Comparison of ENCODE assay signal across 24 cellular contexts in genomic region chr2:184680825-184681224, GRCh38.
DNase-seq lines count a peak whose midpoint lies in the region; ATAC-seq, FAIRE-seq and TF ChIP-seq lines count a peak whose summit lies in the region.
"Had no signal": no experiment of that assay in that cellular context is flagged by ENCODE, and none has a peak within 500 bp of the region (broad histone marks: within the 10 kb centered on the region; RNA-seq: fewer than 3 reads in every experiment).

No MANE protein-coding gene starts in this region.

- DNase-seq in stimulated activated naive CD8-positive, alpha-beta T cell treated with anti-CD3 and anti-CD28 coated beads, Interleukin-15, amount 100 ng/mL, for 72 hours, result no peak
- no peak for DNase-seq in stimulated activated naive CD8-positive, alpha-beta T cell treated with anti-CD3 and anti-CD28 coated beads, Interleukin-15, Interleukin-2, amounts not matched to agents 100 U/mL and 50 U/mL, for 24 hours
- DNase-seq in mesenteric fat pad (ENCODE audit: low spot score) (peak; percentile 71), upper lobe of right lung (no peak), D721Med (ENCODE audit: insufficient read length, low spot score) (no peak), prostate gland (ENCODE audit: low spot score) (no peak)
- DNase-seq in stimulated activated effector memory CD8-positive, alpha-beta T cell treated with anti-CD3 and anti-CD28 coated beads, Interleukin-12 subunit alpha, Interleukin-12 subunit beta, amount 100 ng/mL, for 72 hours (ENCODE audit: low spot score in 2 of 2), result no peak
- DNase-seq: 8988T, ACHN, AML-193, C1 segment of cervical spinal cord, Caco-2, DMS 273 treated with DMSO at 0.1 percent for 48 hours, DMS79, EL, GDM1, H9 had no signal

- FAIRE-seq in D721Med (lab: Jason Lieb, UNC), result no peak
- FAIRE-seq: A549, GM12878, GM19239 had no signal

- H3K27ac ChIP-seq in upper lobe of right lung (no peak overlapping the region), prostate gland (no peak overlapping the region)
- H3K27ac ChIP-seq: A549 had no signal

- H3K4me3 ChIP-seq in upper lobe of right lung (no peak overlapping the region), prostate gland (no peak overlapping the region)
- H3K4me3 ChIP-seq: A549, GM12878, GM23338 had no signal

- no peak overlapping the region for H3K4me3 Mint-ChIP-seq in stimulated activated naive CD8-positive, alpha-beta T cell treated with anti-CD3 and anti-CD28 coated beads, Interleukin-15, amount 100 ng/mL, for 72 hours
- no peak overlapping the region for H3K4me3 Mint-ChIP-seq in stimulated activated effector memory CD8-positive, alpha-beta T cell treated with anti-CD3 and anti-CD28 coated beads, Interleukin-12 subunit alpha, Interleukin-12 subunit beta, amount 100 ng/mL, for 72 hours
- H3K4me3 Mint-ChIP-seq: CD4-positive, alpha-beta memory T cell; GM23338; H9 had no signal

- H3K27me3 Mint-ChIP-seq in stimulated activated naive CD8-positive, alpha-beta T cell treated with anti-CD3 and anti-CD28 coated beads, Interleukin-15, amount 100 ng/mL, for 72 hours, result no peaks in the 10 kb centered on the region
- H3K27me3 Mint-ChIP-seq: CD4-positive, alpha-beta memory T cell had no signal

- H3K4me1 ChIP-seq in upper lobe of right lung, result no peaks in the 10 kb centered on the region
- no peaks in the 10 kb centered on the region for H3K4me1 ChIP-seq in prostate gland (replicated peaks)
- H3K4me1 ChIP-seq: A549, Caco-2 had no signal

- H3K9me3 ChIP-seq in upper lobe of right lung (no peaks in the 10 kb centered on the region), prostate gland (no peaks in the 10 kb centered on the region)
- H3K9me3 ChIP-seq: A549, Caco-2 had no signal

- intact Hi-C loops in upper lobe of right lung (cut with DNase I), result no loop called here
- intact Hi-C loops in prostate gland (cut with DNase I), result no loop called here

- H3K4me1 Mint-ChIP-seq in stimulated activated naive CD8-positive, alpha-beta T cell treated with anti-CD3 and anti-CD28 coated beads, Interleukin-15, amount 100 ng/mL, for 72 hours, result no peaks in the 10 kb centered on the region
- H3K4me1 Mint-ChIP-seq in stimulated activated effector memory CD8-positive, alpha-beta T cell treated with anti-CD3 and anti-CD28 coated beads, Interleukin-12 subunit alpha, Interleukin-12 subunit beta, amount 100 ng/mL, for 72 hours, result no peaks in the 10 kb centered on the region
- H3K4me1 Mint-ChIP-seq: CD4-positive, alpha-beta memory T cell; GM23338; H9 had no signal

- WGBS in prostate gland, result 100% methylated on average over 2 of the region's 2 CpGs

- ATAC-seq in stimulated activated naive CD8-positive, alpha-beta T cell treated with anti-CD3 and anti-CD28 coated beads, Interleukin-15, amount 100 ng/mL, for 72 hours, result peak; percentile 26
- ATAC-seq in stimulated activated naive CD8-positive, alpha-beta T cell treated with anti-CD3 and anti-CD28 coated beads, Interleukin-15, Interleukin-2, amounts not matched to agents 100 U/mL and 50 U/mL, for 24 hours, result no peak
- ATAC-seq in stimulated activated effector memory CD8-positive, alpha-beta T cell treated with anti-CD3 and anti-CD28 coated beads, Interleukin-12 subunit alpha, Interleukin-12 subunit beta, amount 100 ng/mL, for 72 hours, result peak; percentile 39
- ATAC-seq in upper lobe of right lung (peak; percentile 13), HG03097 (IDR thresholded peaks at IDR 0.05; ENCODE audit: low FRiP score, unreplicated experiment) (no peak)
- ATAC-seq: A549, GM23338, HCT116 had no signal

- no peaks in the 10 kb centered on the region for H3K36me3 ChIP-seq in upper lobe of right lung
- no peaks in the 10 kb centered on the region for H3K36me3 ChIP-seq in prostate gland

- H3K36me3 Mint-ChIP-seq in stimulated activated effector memory CD8-positive, alpha-beta T cell treated with anti-CD3 and anti-CD28 coated beads, Interleukin-12 subunit alpha, Interleukin-12 subunit beta, amount 100 ng/mL, for 72 hours, result no peaks in the 10 kb centered on the region
- H3K36me3 Mint-ChIP-seq: CD4-positive, alpha-beta memory T cell had no signal

- H3K9me3 Mint-ChIP-seq in stimulated activated naive CD8-positive, alpha-beta T cell treated with anti-CD3 and anti-CD28 coated beads, Interleukin-15, amount 100 ng/mL, for 72 hours, result no peaks in the 10 kb centered on the region
- peaks cover 7% of the 10 kb centered on the region for H3K9me3 Mint-ChIP-seq in stimulated activated effector memory CD8-positive, alpha-beta T cell treated with anti-CD3 and anti-CD28 coated beads, Interleukin-12 subunit alpha, Interleukin-12 subunit beta, amount 100 ng/mL, for 72 hours

- no peak for TF ChIP-seq CTCF in upper lobe of right lung (IDR thresholded peaks at IDR 0.05)
- TF ChIP-seq CTCF in D721Med (IDR thresholded peaks at IDR 0.05; ENCODE audit: insufficient read depth, missing control alignments), result no peak
- no peak for TF ChIP-seq CTCF in prostate gland (IDR thresholded peaks at IDR 0.05)

- TF ChIP-seq POLR2A in prostate gland (IDR thresholded peaks at IDR 0.05), result no peak

- H3K27me3 ChIP-seq in upper lobe of right lung (no peaks in the 10 kb centered on the region), prostate gland (replicated peaks; ENCODE audit: insufficient read depth) (no peaks in the 10 kb centered on the region)

- no peak overlapping the region for H3K27ac Mint-ChIP-seq in stimulated activated naive CD8-positive, alpha-beta T cell treated with anti-CD3 and anti-CD28 coated beads, Interleukin-15, amount 100 ng/mL, for 72 hours
- no peak overlapping the region for H3K27ac Mint-ChIP-seq in stimulated activated effector memory CD8-positive, alpha-beta T cell treated with anti-CD3 and anti-CD28 coated beads, Interleukin-12 subunit alpha, Interleukin-12 subunit beta, amount 100 ng/mL, for 72 hours
- H3K27ac Mint-ChIP-seq: CD4-positive, alpha-beta memory T cell; GM23338; H9 had no signal

Comparison
In these comparisons a context has a peak if more than half of its experiments do, and no peak if none do; other contexts are left out.
1. ATAC-seq: peak in stimulated activated naive CD8-positive, alpha-beta T cell treated with anti-CD3 and anti-CD28 coated beads, Interleukin-15, amount 100 ng/mL, for 72 hours (single experiment), stimulated activated effector memory CD8-positive, alpha-beta T cell treated with anti-CD3 and anti-CD28 coated beads, Interleukin-12 subunit alpha, Interleukin-12 subunit beta, amount 100 ng/mL, for 72 hours (single experiment) and upper lobe of right lung (single experiment); none in stimulated activated naive CD8-positive, alpha-beta T cell treated with anti-CD3 and anti-CD28 coated beads, Interleukin-15, Interleukin-2, amounts not matched to agents 100 U/mL and 50 U/mL, for 24 hours (single experiment) and HG03097 (single experiment).